ENCODE assay signal across 13 cellular contexts in the genomic region with DNA sequence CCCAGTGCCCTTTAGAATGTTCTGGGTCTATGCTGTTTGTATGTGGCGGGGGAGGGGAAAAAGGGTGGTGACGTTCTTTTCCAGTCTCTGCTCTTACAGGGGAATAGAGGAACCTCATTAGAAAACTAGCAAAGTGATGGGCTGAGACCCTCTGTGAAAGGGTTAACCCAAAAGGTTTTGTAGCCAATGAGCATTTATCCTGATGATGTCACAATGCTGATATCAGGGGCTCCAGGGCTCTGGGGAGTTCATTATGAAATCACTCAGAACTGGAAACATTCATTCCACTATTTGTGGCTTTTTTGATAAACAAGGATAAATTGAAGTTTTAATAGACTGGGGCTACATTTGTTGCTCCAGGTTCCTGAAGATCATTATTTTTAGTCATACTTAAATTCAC.
DNase-seq lines count a peak whose midpoint lies in the region; ATAC-seq and TF ChIP-seq lines count a peak whose summit lies in the region.
"Had no signal": no experiment of that assay in that cellular context is flagged by ENCODE, and none has a peak within 500 bp of the region (broad histone marks: within the 10 kb centered on the region; RNA-seq: fewer than 3 reads in every experiment).

No MANE protein-coding gene starts in this region.

- H3K27ac Mint-ChIP-seq in stimulated activated naive CD8-positive, alpha-beta T cell treated with anti-CD3 and anti-CD28 coated beads, Interleukin-15, Interleukin-2, amounts not matched to agents 100 ng/mL and 50 ng/mL, for 24 hours: peak overlapping the region; percentile 56
- peak overlapping the region in 1 of 2 donors; percentile 50 for H3K27ac Mint-ChIP-seq in stimulated activated naive CD8-positive, alpha-beta T cell treated with anti-CD3 and anti-CD28 coated beads, Interleukin-15, amount 100 ng/mL, for 72 hours

- peak overlapping the region; percentile 19 for H2AK5ac ChIP-seq in trophoblast cell (ENCODE audit: low read length)

- no peak overlapping the region for H4K91ac ChIP-seq in trophoblast cell (ENCODE audit: low read depth, low read length)

- no peak overlapping the region for H3K4me2 ChIP-seq in trophoblast cell (ENCODE audit: low read length)

- no peak overlapping the region for H3K27ac ChIP-seq in trophoblast cell (ENCODE audit: low read depth, low read length)

- no peak overlapping the region for H3K18ac ChIP-seq in trophoblast cell (ENCODE audit: low read length)

- no peak for DNase-seq in stimulated activated naive CD8-positive, alpha-beta T cell treated with anti-CD3 and anti-CD28 coated beads, Interleukin-15, amount 100 ng/mL, for 72 hours
- DNase-seq in fibroblast of mammary gland (ENCODE audit: low read depth) (peak; percentile 46), trophoblast cell (no peak), NCI-H524 (lab: John Stamatoyannopoulos, UW) (no peak)
- DNase-seq in activated CD4-positive, CD25-positive, alpha-beta regulatory T cell treated with anti-CD3 and anti-CD28 coated beads, Interleukin-2, amount 50 U/mL, for 72 hours: no peak
- DNase-seq: activated CD8-positive, alpha-beta memory T cell treated with anti-CD3 and anti-CD28 coated beads for 24 hours; activated naive CD4-positive, alpha-beta T cell treated with Interleukin-2 at 50 U/mL for 16 hours; head of caudate nucleus; NCI-H2081 treated with DMSO at 0.1 percent for 48 hours had no signal

- H3K27me3 Mint-ChIP-seq in stimulated activated naive CD8-positive, alpha-beta T cell treated with anti-CD3 and anti-CD28 coated beads, Interleukin-15, Interleukin-2, amounts not matched to agents 100 ng/mL and 50 ng/mL, for 24 hours: no peaks in the 10 kb centered on the region
- no peaks in the 10 kb centered on the region for H3K27me3 Mint-ChIP-seq in stimulated activated naive CD8-positive, alpha-beta T cell treated with anti-CD3 and anti-CD28 coated beads, Interleukin-15, amount 100 ng/mL, for 72 hours
- H3K27me3 Mint-ChIP-seq: central memory CD8-positive, alpha-beta T cell had no signal

- no peak overlapping the region for H3K4me3 ChIP-seq in fibroblast of mammary gland (ENCODE audit: control insufficient read depth, low read depth, low read length)
- no peak overlapping the region for H3K4me3 ChIP-seq in trophoblast cell (ENCODE audit: low read depth, low read length)

- ATAC-seq in stimulated activated naive CD8-positive, alpha-beta T cell treated with anti-CD3 and anti-CD28 coated beads, Interleukin-15, amount 100 ng/mL, for 72 hours: no peak
- no peak for ATAC-seq in GM21360 (IDR thresholded peaks at IDR 0.05; ENCODE audit: unreplicated experiment)
- ATAC-seq in HG02798 (IDR thresholded peaks at IDR 0.05; ENCODE audit: poor library complexity, unreplicated experiment): no peak

- no peak overlapping the region for H3K23ac ChIP-seq in trophoblast cell (ENCODE audit: low read length)

- no peaks in the 10 kb centered on the region for H3K27me3 ChIP-seq in trophoblast cell (ENCODE audit: insufficient read depth, low read length)

- H3K36me3 ChIP-seq in trophoblast cell (ENCODE audit: control insufficient read depth in 1 of 2, insufficient read depth in 2 of 2, low read length in 2 of 2): no peaks in the 10 kb centered on the region

- no peak overlapping the region for H3K9ac ChIP-seq in trophoblast cell (ENCODE audit: low read length)

- peaks cover 0 to 6% of the 10 kb centered on the region in 2 experiments for H3K4me1 ChIP-seq in trophoblast cell (ENCODE audit: control insufficient read depth in 1 of 2, insufficient read depth in 2 of 2, low read length in 2 of 2)

- H2BK120ac ChIP-seq in trophoblast cell (ENCODE audit: insufficient read depth, low read length, poor library complexity): no peak overlapping the region

- H3K4ac ChIP-seq in trophoblast cell (ENCODE audit: low read depth, low read length): peak overlapping the region; percentile 46

- H3K4me3 Mint-ChIP-seq in stimulated activated naive CD8-positive, alpha-beta T cell treated with anti-CD3 and anti-CD28 coated beads, Interleukin-15, Interleukin-2, amounts not matched to agents 100 ng/mL and 50 ng/mL, for 24 hours: no peak overlapping the region
- H3K4me3 Mint-ChIP-seq in stimulated activated naive CD8-positive, alpha-beta T cell treated with anti-CD3 and anti-CD28 coated beads, Interleukin-15, amount 100 ng/mL, for 72 hours: no peak overlapping the region
- H3K4me3 Mint-ChIP-seq: central memory CD8-positive, alpha-beta T cell had no signal

- H4K12ac ChIP-seq in trophoblast cell (ENCODE audit: low read depth, low read length): no peak overlapping the region

- H4K8ac ChIP-seq in trophoblast cell (ENCODE audit: low read depth, low read length): no peak overlapping the region

- H3K79me1 ChIP-seq in trophoblast cell (ENCODE audit: low read length): peaks cover 7% of the 10 kb centered on the region

- no peaks in the 10 kb centered on the region for H3K9me3 ChIP-seq in trophoblast cell (ENCODE audit: insufficient read depth, low read depth, low read length)

- no peak overlapping the region for H2BK12ac ChIP-seq in trophoblast cell (ENCODE audit: low read length)

- no peaks in the 10 kb centered on the region for H3K9me3 Mint-ChIP-seq in stimulated activated naive CD8-positive, alpha-beta T cell treated with anti-CD3 and anti-CD28 coated beads, Interleukin-15, Interleukin-2, amounts not matched to agents 100 ng/mL and 50 ng/mL, for 24 hours
- no peaks in the 10 kb centered on the region for H3K9me3 Mint-ChIP-seq in stimulated activated naive CD8-positive, alpha-beta T cell treated with anti-CD3 and anti-CD28 coated beads, Interleukin-15, amount 100 ng/mL, for 72 hours
- H3K9me3 Mint-ChIP-seq: central memory CD8-positive, alpha-beta T cell had no signal

- H2BK5ac ChIP-seq in trophoblast cell (ENCODE audit: low read depth, low read length, poor library complexity): no peak overlapping the region

- peaks cover 63% of the 10 kb centered on the region for H3K36me3 Mint-ChIP-seq in stimulated activated naive CD8-positive, alpha-beta T cell treated with anti-CD3 and anti-CD28 coated beads, Interleukin-15, Interleukin-2, amounts not matched to agents 100 ng/mL and 50 ng/mL, for 24 hours (ENCODE audit: low read depth)

- TF ChIP-seq CTCF in fibroblast of mammary gland (conservative IDR thresholded peaks at IDR 0.05; ENCODE audit: control insufficient read depth, insufficient read depth, low read depth, low read length): no peak

- H2AFZ ChIP-seq in trophoblast cell (ENCODE audit: insufficient read depth, low read length, poor library complexity): no peak overlapping the region

- no peak overlapping the region for H3K14ac ChIP-seq in trophoblast cell (ENCODE audit: low read length)

- peaks cover 57% of the 10 kb centered on the region for H3K4me1 Mint-ChIP-seq in stimulated activated naive CD8-positive, alpha-beta T cell treated with anti-CD3 and anti-CD28 coated beads, Interleukin-15, Interleukin-2, amounts not matched to agents 100 ng/mL and 50 ng/mL, for 24 hours (ENCODE audit: low read depth)
- H3K4me1 Mint-ChIP-seq in stimulated activated naive CD8-positive, alpha-beta T cell treated with anti-CD3 and anti-CD28 coated beads, Interleukin-15, amount 100 ng/mL, for 72 hours: peaks cover 35% of the 10 kb centered on the region

- no peaks in the 10 kb centered on the region for H3K79me2 ChIP-seq in trophoblast cell (ENCODE audit: control insufficient read depth, insufficient read depth, low read length, poor library complexity)

- no CpG with 5 or more reads among the region's 2 CpGs for WGBS in trophoblast cell (ENCODE audit: extremely low coverage, insufficient coverage, insufficient read length)
